Comparison of ENCODE assay signal across 8 cellular contexts in genomic region chr1:200258447-200259375, GRCh38.
A peak's percentile ranks its signal among the peaks of the same experiment; 100 is the strongest.
DNase-seq lines count a peak whose midpoint lies in the region; ATAC-seq and TF ChIP-seq lines count a peak whose summit lies in the region.

No MANE protein-coding gene starts in this region.

- peaks cover 0 to 13% (median 0%) of the 10 kb centered on the region in 7 donors for H3K4me1 Mint-ChIP-seq in naive thymus-derived CD4-positive, alpha-beta T cell

- 82 to 89% methylated on average over 10 of the region's 10 CpGs for WGBS in upper lobe of left lung, 2 donors

- no peak overlapping the region for H2AFZ ChIP-seq in Karpas-422 (ENCODE audit: low read length)

- in situ Hi-C loops in astrocyte of the spinal cord (cut with HindIII; ENCODE audit: low sequenced_read_pairs): no loop called here

- H3K4me3 ChIP-seq in Karpas-422 (ENCODE audit: low read length) (no peak overlapping the region), astrocyte of the spinal cord (ENCODE audit: low read depth, low read length) (no peak overlapping the region), upper lobe of left lung (no peak overlapping the region)
- no peak overlapping the region for H3K4me3 ChIP-seq in naive thymus-derived CD4-positive, alpha-beta T cell (ENCODE audit: low read length)

- DNase-seq in AG20443 (ENCODE audit: low spot score) (peak; percentile 30), Karpas-422 (peak; percentile 78), astrocyte of the spinal cord (ENCODE audit: low read depth, low spot score) (peak; percentile 25), midbrain (lab: John Stamatoyannopoulos, UW) (no peak), upper lobe of left lung (no peak)
- DNase-seq in naive thymus-derived CD4-positive, alpha-beta T cell: peak in 5 of 9 donors; percentile 6 to 27 (median 9)

- H3K4me1 ChIP-seq in Karpas-422 (ENCODE audit: low read length): no peaks in the 10 kb centered on the region
- H3K4me1 ChIP-seq in naive thymus-derived CD4-positive, alpha-beta T cell (ENCODE audit: control insufficient read depth in 2 of 2, insufficient read depth in 2 of 2, low read length in 2 of 2): no peaks in the 10 kb centered on the region
- H3K4me1 ChIP-seq in upper lobe of left lung: no peaks in the 10 kb centered on the region

- H3K27ac Mint-ChIP-seq in naive thymus-derived CD4-positive, alpha-beta T cell: no peak overlapping the region

- H3K36me3 Mint-ChIP-seq in naive thymus-derived CD4-positive, alpha-beta T cell: no peaks in the 10 kb centered on the region

- ATAC-seq in GM18861 (IDR thresholded peaks at IDR 0.05; ENCODE audit: unreplicated experiment) (peak; percentile 65), HG02970 (IDR thresholded peaks at IDR 0.05; ENCODE audit: low FRiP score, unreplicated experiment) (no peak), upper lobe of left lung (ENCODE audit: low FRiP score in 2 of 2) (no peak)
- peak; percentile 61 for ATAC-seq in naive thymus-derived CD4-positive, alpha-beta T cell

- H3K4me2 ChIP-seq in Karpas-422 (ENCODE audit: low read depth, low read length, poor library complexity, severe bottlenecking): no peak overlapping the region

- TF ChIP-seq CTCF in astrocyte of the spinal cord (IDR thresholded peaks at IDR 0.05; ENCODE audit: low read depth, low read length) (peak; percentile 60), upper lobe of left lung (IDR thresholded peaks at IDR 0.05) (peak in 3 of 6 experiments; percentile 12 to 25 (median 24))

- H3K9ac ChIP-seq in Karpas-422 (ENCODE audit: low read length): no peak overlapping the region

- no peaks in the 10 kb centered on the region for H3K36me3 ChIP-seq in Karpas-422 (ENCODE audit: insufficient read depth, low read length)
- no peaks in the 10 kb centered on the region for H3K36me3 ChIP-seq in naive thymus-derived CD4-positive, alpha-beta T cell (ENCODE audit: control insufficient read depth in 2 of 3, insufficient read depth in 3 of 3, low read length in 3 of 3)
- no peaks in the 10 kb centered on the region for H3K36me3 ChIP-seq in upper lobe of left lung

- H3K27ac ChIP-seq in Karpas-422 (ENCODE audit: low read length): no peak overlapping the region
- no peak overlapping the region for H3K27ac ChIP-seq in naive thymus-derived CD4-positive, alpha-beta T cell (ENCODE audit: low read depth, low read length)
- no peak overlapping the region for H3K27ac ChIP-seq in upper lobe of left lung

- H3K9me3 ChIP-seq in Karpas-422 (ENCODE audit: low read length) (no peaks in the 10 kb centered on the region), upper lobe of left lung (no peaks in the 10 kb centered on the region)
- no peaks in the 10 kb centered on the region for H3K9me3 ChIP-seq in naive thymus-derived CD4-positive, alpha-beta T cell (ENCODE audit: control insufficient read depth in 2 of 3, low read length in 3 of 3)

- no peak overlapping the region for H3K4me3 Mint-ChIP-seq in naive thymus-derived CD4-positive, alpha-beta T cell

- CTCF ChIA-PET in naive thymus-derived CD4-positive, alpha-beta T cell (lab: Charles Lee): interaction anchor here (0.7 to 1.3 kb wide), 3 partner anchors 13 to 120 kb away, joined by 3 read pairs; no protein-coding TSS in a partner anchor

- no peaks in the 10 kb centered on the region for H3K9me3 Mint-ChIP-seq in naive thymus-derived CD4-positive, alpha-beta T cell

- no peaks in the 10 kb centered on the region for H3K27me3 ChIP-seq in Karpas-422 (ENCODE audit: low read length)
- no peaks in the 10 kb centered on the region for H3K27me3 ChIP-seq in naive thymus-derived CD4-positive, alpha-beta T cell (ENCODE audit: control insufficient read depth in 2 of 2, insufficient read depth in 2 of 2, low read length in 2 of 2)
- no peaks in the 10 kb centered on the region for H3K27me3 ChIP-seq in upper lobe of left lung

- intact Hi-C loops in naive thymus-derived CD4-positive, alpha-beta T cell (cut with micrococcal nuclease): loop anchor here in 1 of 2 donors (1.0 kb wide), 2 partner anchors 49 to 230 kb away; no protein-coding TSS in a partner anchor

- TF ChIP-seq EP300 in upper lobe of left lung (IDR thresholded peaks at IDR 0.05): no peak

- no peaks in the 10 kb centered on the region for H3K9me2 ChIP-seq in Karpas-422 (replicated peaks; ENCODE audit: insufficient read depth, low read length)

- no peaks in the 10 kb centered on the region for H4K20me1 ChIP-seq in Karpas-422 (ENCODE audit: insufficient read depth, low read depth, low read length)

- no peaks in the 10 kb centered on the region for H3K79me2 ChIP-seq in Karpas-422 (ENCODE audit: low read length)

- POLR2A ChIA-PET in naive thymus-derived CD4-positive, alpha-beta T cell (lab: Charles Lee): no interaction called here

- H3K27me3 Mint-ChIP-seq in naive thymus-derived CD4-positive, alpha-beta T cell: peaks cover 0 to 10% (median 0%) of the 10 kb centered on the region in 5 donors

- no peak for TF ChIP-seq POLR2A in upper lobe of left lung (IDR thresholded peaks at IDR 0.05)

Comparison
In these comparisons a context has a peak if more than half of its experiments do, and no peak if none do; other contexts are left out.
1. DNase-seq: peak in AG20443 (single experiment), Karpas-422 (single experiment), astrocyte of the spinal cord (single experiment) and naive thymus-derived CD4-positive, alpha-beta T cell (5 of 9); none in midbrain (single experiment) and upper lobe of left lung (0 of 2).
2. ATAC-seq: peak in GM18861 (single experiment) and naive thymus-derived CD4-positive, alpha-beta T cell (single experiment); none in HG02970 (single experiment) and upper lobe of left lung (0 of 2).